Comparison of ENCODE assay signal across 17 cellular contexts in genomic region chr9:127490831-127491230, GRCh38. TPM values are rescaled to one million over a fixed set of nuclear protein-coding genes. Genes with fewer than 3 reads are reported as not detected.
DNase-seq lines count a peak whose midpoint lies in the region; ATAC-seq and TF ChIP-seq lines count a peak whose summit lies in the region.
"Had no signal": no experiment of that assay in that cellular context is flagged by ENCODE, and none has a peak within 500 bp of the region (broad histone marks: within the 10 kb centered on the region; RNA-seq: fewer than 3 reads in every experiment).

No MANE protein-coding gene starts in this region.

- H3K36me3 ChIP-seq in BLaER1 (peaks cover 50% of the 10 kb centered on the region), NT2/D1 (ENCODE audit: insufficient read depth, insufficient read length, low read length) (peaks cover 68% of the 10 kb centered on the region)

- H3K27me3 ChIP-seq in BLaER1 = no peaks in the 10 kb centered on the region
- H3K27me3 ChIP-seq in NT2/D1 (ENCODE audit: insufficient read depth, insufficient read length) = no peaks in the 10 kb centered on the region

- peaks cover 14% of the 10 kb centered on the region for H3K4me1 ChIP-seq in BLaER1
- peaks cover 19% of the 10 kb centered on the region for H3K4me1 ChIP-seq in NT2/D1 (ENCODE audit: insufficient read depth, insufficient read length)
- H3K4me1 ChIP-seq: Caco-2, HAP-1 had no signal

- H3K36me3 Mint-ChIP-seq in glutamatergic neuron (ENCODE audit: unreplicated experiment) = no peaks in the 10 kb centered on the region
- H3K36me3 Mint-ChIP-seq in type B pancreatic cell = peaks cover 5% of the 10 kb centered on the region
- peaks cover 31% of the 10 kb centered on the region for H3K36me3 Mint-ChIP-seq in T-cell

- CTCF ChIA-PET in T-cell (lab: Charles Lee) = no interaction called here

- H3K4me1 Mint-ChIP-seq in glutamatergic neuron (ENCODE audit: low read depth, unreplicated experiment) (peaks cover 28% of the 10 kb centered on the region), type B pancreatic cell (ENCODE audit: unreplicated experiment) (peaks cover 6% of the 10 kb centered on the region), T-cell (no peaks in the 10 kb centered on the region)
- H3K4me1 Mint-ChIP-seq: B cell had no signal

- no peaks in the 10 kb centered on the region for H4K20me1 ChIP-seq in BLaER1

- H3K27ac ChIP-seq in BLaER1 = 0 out of 2 replicates have a peak overlapping the region, but pooled peaks have one; percentile 4
- H3K27ac ChIP-seq: HL-60 had no signal

- H3K9ac ChIP-seq in BLaER1 (no peak overlapping the region), NT2/D1 (ENCODE audit: insufficient read length, low read depth) (peak overlapping the region; percentile 36)

- H3K4me3 ChIP-seq in BLaER1 = no peak overlapping the region
- no peak overlapping the region for H3K4me3 ChIP-seq in NT2/D1 (ENCODE audit: insufficient read length, low read depth)
- H3K4me3 ChIP-seq: HAP-1, K562 had no signal

- TF ChIP-seq CTCF in glutamatergic neuron (IDR thresholded peaks at IDR 0.05; ENCODE audit: partially characterized antibody, unreplicated experiment) (no peak), type B pancreatic cell (conservative IDR thresholded peaks at IDR 0.05) (no peak)

- H3K27me3 Mint-ChIP-seq in glutamatergic neuron (ENCODE audit: unreplicated experiment) = peaks cover 5% of the 10 kb centered on the region
- no peaks in the 10 kb centered on the region for H3K27me3 Mint-ChIP-seq in type B pancreatic cell
- no peaks in the 10 kb centered on the region for H3K27me3 Mint-ChIP-seq in T-cell
- H3K27me3 Mint-ChIP-seq: B cell; CD4-positive, CD25-positive, alpha-beta regulatory T cell had no signal

- H3K4me2 ChIP-seq in BLaER1 = no peak overlapping the region

- POLR2A ChIA-PET in T-cell (lab: Charles Lee) = no interaction called here

- no peak for DNase-seq in NT2/D1 (ENCODE audit: low read depth, low spot score)
- no peak for DNase-seq in glutamatergic neuron
- no peak for DNase-seq in type B pancreatic cell (ENCODE audit: extremely low spot score, unreplicated experiment)
- no peak for DNase-seq in NOMO-1 treated with DMSO at 0.1 percent for 48 hours (lab: John Stamatoyannopoulos, UW; ENCODE audit: unreplicated experiment)
- DNase-seq in T-cell = no peak
- no peak for DNase-seq in NCI-H526 (lab: John Stamatoyannopoulos, UW)
- DNase-seq: 8988T; C1 segment of cervical spinal cord; Caco-2; CD4-positive, CD25-positive, alpha-beta regulatory T cell; DMS79; GDM1 had no signal

- no peak for ATAC-seq in T-cell (replicated peaks in 1 of 4)
- ATAC-seq: K562 had no signal

- H3K9me3 Mint-ChIP-seq in glutamatergic neuron (ENCODE audit: unreplicated experiment) = peaks cover 2% of the 10 kb centered on the region
- no peaks in the 10 kb centered on the region for H3K9me3 Mint-ChIP-seq in type B pancreatic cell
- H3K9me3 Mint-ChIP-seq in T-cell = no peaks in the 10 kb centered on the region
- H3K9me3 Mint-ChIP-seq: CD4-positive, CD25-positive, alpha-beta regulatory T cell had no signal

- H3K4me3 Mint-ChIP-seq in glutamatergic neuron (ENCODE audit: unreplicated experiment) (peak overlapping the region; percentile 63), type B pancreatic cell (no peak overlapping the region), T-cell (no peak overlapping the region)
- H3K4me3 Mint-ChIP-seq: B cell had no signal

- H3K9me3 ChIP-seq in BLaER1 (no peaks in the 10 kb centered on the region), NT2/D1 (ENCODE audit: insufficient read depth, low read length) (no peaks in the 10 kb centered on the region)
- H3K9me3 ChIP-seq: Caco-2, HAP-1 had no signal

- H3K27ac Mint-ChIP-seq in glutamatergic neuron (ENCODE audit: unreplicated experiment) (peak overlapping the region; percentile 78), type B pancreatic cell (peak overlapping the region; percentile 36), T-cell (no peak overlapping the region)
- H3K27ac Mint-ChIP-seq: B cell had no signal

RNA-seq across cellular contexts. Expression of gene LRSAM1, which starts 39.5 kb away (rescaled TPM):
- 38.0 TPM for total RNA-seq in glutamatergic neuron (ENCODE audit: unreplicated experiment)
- 16.0 and 20.6 TPM in 2 replicates for total RNA-seq in type B pancreatic cell (ENCODE audit: low replicate concordance)
- total RNA-seq in T-cell = 10 to 100 TPM; 17.9 to 30.3 (median 25.1) TPM

RNA-seq across cellular contexts. Expression of gene RPL12, which starts 39.6 kb away (rescaled TPM):
- 475 TPM for total RNA-seq in glutamatergic neuron (ENCODE audit: unreplicated experiment)
- total RNA-seq in type B pancreatic cell (ENCODE audit: low replicate concordance) = 1,238 and 1,343 TPM in 2 replicates
- total RNA-seq in T-cell = 1,000 to 10,000 TPM; 1,494 to 1,979 (median 1,776) TPM

Comparison
In these comparisons a context has a peak if more than half of its experiments do, and no peak if none do; other contexts are left out.
1. H3K27ac Mint-ChIP-seq: peak in glutamatergic neuron (single experiment) and type B pancreatic cell (single experiment); none in T-cell (0 of 2).